ENCODE assay signal across 8 cellular contexts in the genomic region with DNA sequence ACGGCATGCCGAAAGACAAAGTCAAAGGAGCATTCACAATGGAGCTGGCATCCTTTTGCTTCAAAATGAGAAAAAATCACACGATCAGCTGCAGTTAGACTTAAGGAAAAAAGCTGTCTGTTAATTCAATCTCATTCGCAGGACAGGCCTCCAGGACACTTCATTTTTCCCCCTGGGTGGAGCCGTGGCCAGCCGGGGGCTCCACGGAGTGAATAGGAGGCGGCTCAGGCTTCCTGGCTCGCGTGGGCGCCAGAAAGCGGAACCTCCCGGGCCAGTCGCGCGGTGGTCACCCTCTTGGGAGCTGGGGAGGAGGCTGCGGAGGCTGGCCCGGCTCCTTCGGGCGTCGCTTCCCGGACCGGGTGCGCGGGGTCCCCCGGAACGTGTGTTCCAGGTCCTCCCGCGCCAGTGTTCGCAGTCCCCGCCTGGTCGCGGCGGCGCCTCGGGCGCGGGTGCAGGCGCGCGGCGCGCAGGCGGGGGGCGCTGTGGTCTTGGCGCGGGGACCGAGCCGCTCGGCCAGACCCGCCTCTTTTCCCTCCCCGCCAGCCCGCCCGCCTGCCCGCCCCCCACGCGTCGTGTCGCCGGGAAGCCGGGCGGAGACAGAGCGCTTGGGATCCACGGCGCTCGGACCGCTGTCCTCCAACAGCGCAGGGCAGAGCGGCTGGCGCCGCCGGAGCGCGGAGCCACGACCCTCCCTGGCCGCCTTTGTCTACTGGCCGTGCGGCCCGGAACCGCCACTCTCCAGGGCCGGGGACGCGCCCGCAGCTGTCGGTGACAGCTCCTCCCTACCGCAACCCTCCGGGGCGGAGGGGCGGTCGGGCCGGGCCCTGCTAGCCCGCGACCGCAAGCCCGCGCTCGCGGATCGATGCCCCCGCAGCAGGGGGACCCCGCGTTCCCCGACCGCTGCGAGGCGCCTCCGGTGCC. TPM values are rescaled to one million over a fixed set of nuclear protein-coding genes. Genes with fewer than 3 reads are reported as not detected.
A peak's percentile ranks its signal among the peaks of the same experiment; 100 is the strongest.
DNase-seq lines count a peak whose midpoint lies in the region; ATAC-seq and TF ChIP-seq lines count a peak whose summit lies in the region.

RHOU (plus strand) TSS at position 599 of the 921 bp plus-strand sequence; CDS start at position 863, 264 bp downstream.

- DNase-seq in CD8-positive, alpha-beta T cell = peak; percentile 53 to 80 (median 57)
- DNase-seq in HCEC 1CT (peak; percentile 46), NCI-H2227 (lab: John Stamatoyannopoulos, UW; ENCODE audit: unreplicated experiment) (peak; percentile 83), dorsolateral prefrontal cortex (peak; percentile 47 to 90 (median 74)), right lobe of liver (peak; percentile 89 to 90 (median 89))
- peak; percentile 43 to 49 for DNase-seq in activated CD4-positive, alpha-beta T cell treated with anti-CD3 and anti-CD28 coated beads, Interleukin-2, amount 50 U/mL, for 4 hours
- peak; percentile 74 for DNase-seq in stimulated activated CD4-positive, alpha-beta T cell treated with anti-CD3 and anti-CD28 coated beads, Interleukin-4, amount 100 ng/mL, for 1 hour

- peak; percentile 87 for ATAC-seq in CD8-positive, alpha-beta T cell
- peak; percentile 80 to 92 (median 89) for ATAC-seq in right lobe of liver
- no peak for ATAC-seq in HG03108 (IDR thresholded peaks at IDR 0.05; ENCODE audit: unreplicated experiment)

- H3K27me3 ChIP-seq in CD8-positive, alpha-beta T cell (ENCODE audit: insufficient read depth, low read length) = no peaks in the 10 kb centered on the region
- H3K27me3 ChIP-seq in dorsolateral prefrontal cortex (no peaks in the 10 kb centered on the region), right lobe of liver (no peaks in the 10 kb centered on the region)

- no peaks in the 10 kb centered on the region for H3K9me3 ChIP-seq in CD8-positive, alpha-beta T cell (ENCODE audit: low read length)
- H3K9me3 ChIP-seq in right lobe of liver = no peaks in the 10 kb centered on the region

- POLR2A ChIA-PET in CD8-positive, alpha-beta T cell (lab: Charles Lee) = interaction anchor here (1.1 to 1.6 kb wide), 5 partner anchors 395 to 520 kb away, joined by 4 to 7 read pairs (median 5); no protein-coding TSS in a partner anchor

- 4% methylated on average over 4 of the region's 107 CpGs for WGBS in right lobe of liver (ENCODE audit: insufficient coverage, low coverage, low lambda C conversion rate, missing lambda C conversion rate)

- H3K27ac ChIP-seq in CD8-positive, alpha-beta T cell (ENCODE audit: low read depth, low read length) = no peak within 1 kb of the TSS
- peak within 1 kb of the TSS; percentile 77 to 99 (median 95) for H3K27ac ChIP-seq in dorsolateral prefrontal cortex
- peak within 1 kb of the TSS; percentile 98 to 100 (median 99) for H3K27ac ChIP-seq in right lobe of liver

- H3K4me1 ChIP-seq in CD8-positive, alpha-beta T cell (ENCODE audit: insufficient read depth, low read length) = peaks cover 4% of the 10 kb centered on the region
- peaks cover 0 to 22% (median 8%) of the 10 kb centered on the region in 4 donors for H3K4me1 ChIP-seq in right lobe of liver

- H3K4me3 Mint-ChIP-seq in CD8-positive, alpha-beta T cell = peak within 1 kb of the TSS; percentile 87

- peaks cover 21% of the 10 kb centered on the region for H3K4me1 Mint-ChIP-seq in CD8-positive, alpha-beta T cell (ENCODE audit: low read depth)

- H3K27ac Mint-ChIP-seq in CD8-positive, alpha-beta T cell = peak within 1 kb of the TSS; percentile 49

- peak within 1 kb of the TSS; percentile 44 for H3K4me3 ChIP-seq in CD8-positive, alpha-beta T cell (ENCODE audit: low read depth, low read length)
- H3K4me3 ChIP-seq in dorsolateral prefrontal cortex = peak within 1 kb of the TSS; percentile 55 to 98 (median 85)
- peak within 1 kb of the TSS; percentile 83 to 85 (median 85) for H3K4me3 ChIP-seq in right lobe of liver

- no peaks in the 10 kb centered on the region for H3K9me3 Mint-ChIP-seq in CD8-positive, alpha-beta T cell

- no peaks in the 10 kb centered on the region for H3K36me3 ChIP-seq in CD8-positive, alpha-beta T cell (ENCODE audit: insufficient read depth, low read length)
- peaks cover 0 to 9% (median 0%) of the 10 kb centered on the region in 4 donors for H3K36me3 ChIP-seq in right lobe of liver

- peaks cover 8% of the 10 kb centered on the region for H3K27me3 Mint-ChIP-seq in CD8-positive, alpha-beta T cell (ENCODE audit: low read depth)

- H3K36me3 Mint-ChIP-seq in CD8-positive, alpha-beta T cell = peaks cover 3% of the 10 kb centered on the region

- peak; percentile 73 for TF ChIP-seq CTCF in CD8-positive, alpha-beta T cell (IDR thresholded peaks at IDR 0.05)
- peak in 55 of 56 donors; percentile 1 to 99 (median 84) for TF ChIP-seq CTCF in dorsolateral prefrontal cortex (IDR thresholded peaks at IDR 0.05 in 54 of 56, conservative IDR thresholded peaks at IDR 0.05 in 2 of 56; ENCODE audit: low read depth in 1 of 56, partially characterized antibody in 56 of 56)
- peak; percentile 77 to 99 (median 92) for TF ChIP-seq CTCF in right lobe of liver (IDR thresholded peaks at IDR 0.05)

- CTCF ChIA-PET in CD8-positive, alpha-beta T cell (lab: Charles Lee) = interaction anchor here (0.7 to 9.8 kb wide), 31 partner anchors 8 to 745 kb away, joined by 3 to 140 read pairs (median 4); no protein-coding TSS in a partner anchor

- TF ChIP-seq POLR2A in right lobe of liver (IDR thresholded peaks at IDR 0.05) = peak; percentile 95

- intact Hi-C loops in CD8-positive, alpha-beta T cell (cut with DNase I, micrococcal nuclease) = loop anchor here (1.0 to 10.0 kb wide), 9 partner anchors 42 to 770 kb away; partner anchors contain the start of genes CCSAP (in 1 of the 2) and NUP133 (in 1 of the 2)
- intact Hi-C loops in dorsolateral prefrontal cortex (cut with DNase I) (loop anchor here (1.0 to 10.0 kb wide), 9 partner anchors 63 to 520 kb away; no protein-coding TSS in a partner anchor), right lobe of liver (cut with DNase I) (loop anchor here in 1 of 2 donors (10.0 kb wide), 1 partner anchor 490 kb away; no protein-coding TSS in a partner anchor)

RNA-seq across cellular contexts. Expression of gene RHOU, which starts in this region (rescaled TPM):
- under 1 TPM; 0.39 to 0.57 TPM for total RNA-seq in CD8-positive, alpha-beta T cell
- 100 to 1,000 TPM in 7 of 120 experiments, 10 to 100 TPM in 113; 15.0 to 156 (median 44.0) TPM for total RNA-seq in dorsolateral prefrontal cortex
- total RNA-seq in right lobe of liver = 10 to 100 TPM; 16.6 to 22.2 (median 19.6) TPM

Comparison
In these comparisons a context has a peak if more than half of its experiments do, and no peak if none do; other contexts are left out.
1. RNA of gene RHOU (total RNA-seq): 15.0 to 156 TPM in dorsolateral prefrontal cortex and 16.6 to 22.2 TPM in right lobe of liver; 0.39 to 0.57 TPM in CD8-positive, alpha-beta T cell; every median in the first group is over 10 times any median in the second.
2. Peak in DNase-seq, ATAC-seq and H3K4me3 ChIP-seq in CD8-positive, alpha-beta T cell; RNA of the gene not detected or under 1 TPM.
3. Peak in every context shown above with its lines, with median percentiles within 50 percentile points of each other: DNase-seq, H3K4me3 ChIP-seq and CTCF ChIP-seq.